9 cellular contexts compared by ENCODE assay signal in the genomic region with DNA sequence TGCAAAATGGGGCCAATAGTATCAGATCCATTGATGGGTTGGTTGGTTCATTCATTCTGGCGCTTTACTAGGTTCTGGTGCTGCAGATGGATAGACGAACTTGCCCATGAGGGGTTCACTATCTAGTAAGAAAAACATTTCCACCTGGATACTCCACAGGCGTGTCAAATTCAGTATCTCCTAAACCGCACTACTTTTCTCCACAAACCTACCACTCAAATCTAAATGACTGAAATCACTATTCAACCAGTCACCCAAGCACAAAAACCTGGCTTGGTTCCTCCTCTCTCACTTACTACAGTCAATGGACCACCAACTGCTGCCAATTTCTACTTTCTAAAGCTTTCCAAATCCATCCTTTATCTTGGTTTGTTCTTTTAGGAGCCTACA. TPM values are rescaled to one million over a fixed set of nuclear protein-coding genes. Genes with fewer than 3 reads are reported as not detected.
DNase-seq lines count a peak whose midpoint lies in the region; ATAC-seq, FAIRE-seq and TF ChIP-seq lines count a peak whose summit lies in the region.
"Had no signal": no experiment of that assay in that cellular context is flagged by ENCODE, and none has a peak within 500 bp of the region (broad histone marks: within the 10 kb centered on the region; RNA-seq: fewer than 3 reads in every experiment).

No MANE protein-coding gene starts in this region.

- TF ChIP-seq CTCF in bronchial epithelial cell (IDR thresholded peaks at IDR 0.05; ENCODE audit: insufficient read depth, low read length, severe bottlenecking): no peak

- H3K9ac ChIP-seq in HUES48 (ENCODE audit: low read depth, low read length): peak overlapping the region; percentile 48; the same call in 1 of the 2 replicates

- peaks cover 20% of the 10 kb centered on the region for H3K36me3 ChIP-seq in HUES48 (ENCODE audit: control insufficient read depth, insufficient read depth, low read length)
- H3K36me3 ChIP-seq in bronchial epithelial cell (ENCODE audit: control insufficient read depth, insufficient read depth, low read length): no peaks in the 10 kb centered on the region

- peak overlapping the region in 5 of 6 donors; percentile 60 to 88 (median 69) for H3K27ac Mint-ChIP-seq in naive B cell

- peaks cover 10 to 16% of the 10 kb centered on the region in 2 donors for H3K36me3 Mint-ChIP-seq in naive B cell

- no peak for FAIRE-seq in bronchial epithelial cell (lab: Jason Lieb, UNC)
- FAIRE-seq: TTC549 had no signal

- H3K9me3 Mint-ChIP-seq in naive B cell: peaks cover 0 to 4% (median 0%) of the 10 kb centered on the region in 7 donors

- peak overlapping the region; percentile 86 for H3K4me3 ChIP-seq in HUES48 (ENCODE audit: low read depth, low read length)
- peak overlapping the region; percentile 50 for H3K4me3 ChIP-seq in bronchial epithelial cell (ENCODE audit: low read depth, low read length)

- no peaks in the 10 kb centered on the region for H3K27me3 Mint-ChIP-seq in naive B cell

- peaks cover 12% of the 10 kb centered on the region; the same call in 1 of the 2 replicates for H3K4me1 ChIP-seq in HUES48 (ENCODE audit: control insufficient read depth, insufficient read depth, low read length)

- ATAC-seq in GM19328 (IDR thresholded peaks at IDR 0.05; ENCODE audit: unreplicated experiment): peak; percentile 6
- ATAC-seq in naive B cell (ENCODE audit: low read depth in 2 of 2): peak in 1 of 2 donors; percentile 4

- peaks cover 23 to 35% (median 27%) of the 10 kb centered on the region in 3 donors for H3K4me1 Mint-ChIP-seq in naive B cell

- H3K4me3 Mint-ChIP-seq in naive B cell: peak overlapping the region; percentile 82 to 94 (median 86)

- DNase-seq in bronchial epithelial cell (ENCODE audit: low read depth): no peak
- DNase-seq in naive B cell: no peak
- no peak for DNase-seq in occipital lobe (lab: John Stamatoyannopoulos, UW)
- DNase-seq in LoVo (ENCODE audit: low spot score): no peak
- DNase-seq in GOT3 (lab: John Stamatoyannopoulos, UW): no peak
- DNase-seq in NCI-H774 (lab: John Stamatoyannopoulos, UW): no peak

- H3K27me3 ChIP-seq in HUES48 (ENCODE audit: control insufficient read depth, insufficient read depth, low read length): no peaks in the 10 kb centered on the region
- H3K27me3 ChIP-seq in bronchial epithelial cell (ENCODE audit: control insufficient read depth, insufficient read depth, low read length): no peaks in the 10 kb centered on the region

- peak overlapping the region; percentile 11 for H3K27ac ChIP-seq in HUES48 (ENCODE audit: low read depth, low read length)

- no peaks in the 10 kb centered on the region for H3K9me3 ChIP-seq in HUES48 (ENCODE audit: control insufficient read depth, insufficient read depth, low read length)

RNA-seq across cellular contexts. Expression of a gene that starts 0.6 kb away (rescaled TPM):
- total RNA-seq in bronchial epithelial cell (18.4 and 24.3 TPM in 2 replicates), occipital lobe (45.2 TPM)
- 10 to 100 TPM; 16.5 to 25.1 (median 18.1) TPM for polyA plus RNA-seq in naive B cell (ENCODE audit: low read depth in 6 of 6)
